9 cellular contexts compared by ENCODE assay signal in genomic region chr17:17613708-17614114, GRCh38. TPM values are rescaled to one million over a fixed set of nuclear protein-coding genes. Genes with fewer than 3 reads are reported as not detected.
A peak's percentile ranks its signal among the peaks of the same experiment; 100 is the strongest.
DNase-seq lines count a peak whose midpoint lies in the region; ATAC-seq and TF ChIP-seq lines count a peak whose summit lies in the region.
"Had no signal": no experiment of that assay in that cellular context is flagged by ENCODE, and none has a peak within 500 bp of the region (broad histone marks: within the 10 kb centered on the region; RNA-seq: fewer than 3 reads in every experiment).

No MANE protein-coding gene starts in this region.

- no peaks in the 10 kb centered on the region for H3K36me3 ChIP-seq in mucosa of descending colon (ENCODE audit: low read depth)

- POLR2A ChIA-PET in activated CD4-positive, alpha-beta T cell treated with anti-CD3 and anti-CD28 coated beads, Interleukin-2, amount 10 ng/mL, durations not matched to agents 7 days and 5 days (lab: Charles Lee): no interaction called here

- no peaks in the 10 kb centered on the region for H3K9me3 ChIP-seq in mucosa of descending colon

- ATAC-seq in mucosa of descending colon: peak; percentile 89
- no peak for ATAC-seq in GM19463 (IDR thresholded peaks at IDR 0.05; ENCODE audit: unreplicated experiment)

- CTCF ChIA-PET in activated CD4-positive, alpha-beta T cell treated with anti-CD3 and anti-CD28 coated beads, Interleukin-2, amount 10 ng/mL, durations not matched to agents 7 days and 5 days (lab: Charles Lee): interaction anchor here (0.7 to 1.6 kb wide), 11 partner anchors 10 to 242 kb away, joined by 3 to 7 read pairs (median 3); partner anchors contain the start of gene PEMT

- no peak overlapping the region for H3K4me3 ChIP-seq in mucosa of descending colon

- no peak overlapping the region for H3K4me3 Mint-ChIP-seq in activated CD4-positive, alpha-beta T cell treated with anti-CD3 and anti-CD28 coated beads, Interleukin-2, amount 10 ng/mL, durations not matched to agents 7 days and 5 days
- H3K4me3 Mint-ChIP-seq: stimulated activated naive CD8-positive, alpha-beta T cell treated with anti-CD3 and anti-CD28 coated beads, Interleukin-15, Interleukin-2, amounts not matched to agents 100 ng/mL and 50 ng/mL, for 24 hours had no signal

- intact Hi-C loops in mucosa of descending colon (cut with DNase I, micrococcal nuclease): no loop called here

- no peak overlapping the region for H3K27ac Mint-ChIP-seq in activated CD4-positive, alpha-beta T cell treated with anti-CD3 and anti-CD28 coated beads, Interleukin-2, amount 10 ng/mL, durations not matched to agents 7 days and 5 days
- H3K27ac Mint-ChIP-seq: stimulated activated naive CD8-positive, alpha-beta T cell treated with anti-CD3 and anti-CD28 coated beads, Interleukin-15, Interleukin-2, amounts not matched to agents 100 ng/mL and 50 ng/mL, for 24 hours had no signal

- DNase-seq in COLO668 (lab: John Stamatoyannopoulos, UW; ENCODE audit: unreplicated experiment) (peak; percentile 51), H4 (ENCODE audit: low spot score) (peak; percentile 63), NCI-H226 (peak; percentile 41), epidermal melanocyte (ENCODE audit: insufficient read length, low spot score) (peak; percentile 74), mucosa of descending colon (peak in 1 of 3 donors; percentile 83), stromal cell of bone marrow (ENCODE audit: low read depth) (peak; percentile 56)
- peak; percentile 66 for DNase-seq in activated CD4-positive, alpha-beta T cell treated with anti-CD3 and anti-CD28 coated beads, Interleukin-2, amount 10 ng/mL, durations not matched to agents 7 days and 5 days

- no peaks in the 10 kb centered on the region for H3K4me1 ChIP-seq in mucosa of descending colon (ENCODE audit: low read depth)

- no peaks in the 10 kb centered on the region for H3K4me1 Mint-ChIP-seq in activated CD4-positive, alpha-beta T cell treated with anti-CD3 and anti-CD28 coated beads, Interleukin-2, amount 10 ng/mL, durations not matched to agents 7 days and 5 days

- peak; percentile 77 for TF ChIP-seq CTCF in mucosa of descending colon (IDR thresholded peaks at IDR 0.05)

- no peaks in the 10 kb centered on the region for H3K36me3 Mint-ChIP-seq in activated CD4-positive, alpha-beta T cell treated with anti-CD3 and anti-CD28 coated beads, Interleukin-2, amount 10 ng/mL, durations not matched to agents 7 days and 5 days (ENCODE audit: low read depth)

- H3K9me3 Mint-ChIP-seq in activated CD4-positive, alpha-beta T cell treated with anti-CD3 and anti-CD28 coated beads, Interleukin-2, amount 10 ng/mL, durations not matched to agents 7 days and 5 days: peaks cover 3% of the 10 kb centered on the region

- no peaks in the 10 kb centered on the region for H3K27me3 Mint-ChIP-seq in activated CD4-positive, alpha-beta T cell treated with anti-CD3 and anti-CD28 coated beads, Interleukin-2, amount 10 ng/mL, durations not matched to agents 7 days and 5 days
- H3K27me3 Mint-ChIP-seq: stimulated activated naive CD8-positive, alpha-beta T cell treated with anti-CD3 and anti-CD28 coated beads, Interleukin-15, Interleukin-2, amounts not matched to agents 100 ng/mL and 50 ng/mL, for 24 hours had no signal

RNA-seq across cellular contexts. Expression of gene PEMT, which starts 22.2 kb away (rescaled TPM):
- total RNA-seq in H4 (2014; rRNA removed; shearing (Covaris generic)): 51.5 and 57.2 TPM in 2 replicates
- total RNA-seq in activated CD4-positive, alpha-beta T cell treated with anti-CD3 and anti-CD28 coated beads, Interleukin-2, amount 10 ng/mL, durations not matched to agents 7 days and 5 days: 10 to 100 TPM; 10.8 to 17.3 TPM
- 10 to 100 TPM; 15.4 to 18.3 (median 16.1) TPM for total RNA-seq in mucosa of descending colon
